Comparison of ENCODE assay signal across 1 cellular context in genomic region chr2:61538179-61538919, GRCh38.
TF ChIP-seq lines count a peak whose summit lies in the region.

A gene with protein sequence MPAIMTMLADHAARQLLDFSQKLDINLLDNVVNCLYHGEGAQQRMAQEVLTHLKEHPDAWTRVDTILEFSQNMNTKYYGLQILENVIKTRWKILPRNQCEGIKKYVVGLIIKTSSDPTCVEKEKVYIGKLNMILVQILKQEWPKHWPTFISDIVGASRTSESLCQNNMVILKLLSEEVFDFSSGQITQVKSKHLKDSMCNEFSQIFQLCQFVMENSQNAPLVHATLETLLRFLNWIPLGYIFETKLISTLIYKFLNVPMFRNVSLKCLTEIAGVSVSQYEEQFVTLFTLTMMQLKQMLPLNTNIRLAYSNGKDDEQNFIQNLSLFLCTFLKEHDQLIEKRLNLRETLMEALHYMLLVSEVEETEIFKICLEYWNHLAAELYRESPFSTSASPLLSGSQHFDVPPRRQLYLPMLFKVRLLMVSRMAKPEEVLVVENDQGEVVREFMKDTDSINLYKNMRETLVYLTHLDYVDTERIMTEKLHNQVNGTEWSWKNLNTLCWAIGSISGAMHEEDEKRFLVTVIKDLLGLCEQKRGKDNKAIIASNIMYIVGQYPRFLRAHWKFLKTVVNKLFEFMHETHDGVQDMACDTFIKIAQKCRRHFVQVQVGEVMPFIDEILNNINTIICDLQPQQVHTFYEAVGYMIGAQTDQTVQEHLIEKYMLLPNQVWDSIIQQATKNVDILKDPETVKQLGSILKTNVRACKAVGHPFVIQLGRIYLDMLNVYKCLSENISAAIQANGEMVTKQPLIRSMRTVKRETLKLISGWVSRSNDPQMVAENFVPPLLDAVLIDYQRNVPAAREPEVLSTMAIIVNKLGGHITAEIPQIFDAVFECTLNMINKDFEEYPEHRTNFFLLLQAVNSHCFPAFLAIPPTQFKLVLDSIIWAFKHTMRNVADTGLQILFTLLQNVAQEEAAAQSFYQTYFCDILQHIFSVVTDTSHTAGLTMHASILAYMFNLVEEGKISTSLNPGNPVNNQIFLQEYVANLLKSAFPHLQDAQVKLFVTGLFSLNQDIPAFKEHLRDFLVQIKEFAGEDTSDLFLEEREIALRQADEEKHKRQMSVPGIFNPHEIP (N-terminal part only) (minus strand): TSS chr2:61538356. CDS start chr2:61533897, 4,459 bp downstream.

TF ChIP-seq in HEK293, 187 proteins besides CTCF, POLR2A, EP300 and RAD21 (continued from another document and continues in another):
- TF ChIP-seq, protein P1, sequence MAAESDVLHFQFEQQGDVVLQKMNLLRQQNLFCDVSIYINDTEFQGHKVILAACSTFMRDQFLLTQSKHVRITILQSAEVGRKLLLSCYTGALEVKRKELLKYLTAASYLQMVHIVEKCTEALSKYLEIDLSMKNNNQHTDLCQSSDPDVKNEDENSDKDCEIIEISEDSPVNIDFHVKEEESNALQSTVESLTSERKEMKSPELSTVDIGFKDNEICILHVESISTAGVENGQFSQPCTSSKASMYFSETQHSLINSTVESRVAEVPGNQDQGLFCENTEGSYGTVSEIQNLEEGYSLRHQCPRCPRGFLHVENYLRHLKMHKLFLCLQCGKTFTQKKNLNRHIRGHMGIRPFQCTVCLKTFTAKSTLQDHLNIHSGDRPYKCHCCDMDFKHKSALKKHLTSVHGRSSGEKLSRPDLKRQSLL (tag by site-specific recombination; IDR thresholded peaks at IDR 0.05) = no peak
- TF ChIP-seq, protein P2, sequence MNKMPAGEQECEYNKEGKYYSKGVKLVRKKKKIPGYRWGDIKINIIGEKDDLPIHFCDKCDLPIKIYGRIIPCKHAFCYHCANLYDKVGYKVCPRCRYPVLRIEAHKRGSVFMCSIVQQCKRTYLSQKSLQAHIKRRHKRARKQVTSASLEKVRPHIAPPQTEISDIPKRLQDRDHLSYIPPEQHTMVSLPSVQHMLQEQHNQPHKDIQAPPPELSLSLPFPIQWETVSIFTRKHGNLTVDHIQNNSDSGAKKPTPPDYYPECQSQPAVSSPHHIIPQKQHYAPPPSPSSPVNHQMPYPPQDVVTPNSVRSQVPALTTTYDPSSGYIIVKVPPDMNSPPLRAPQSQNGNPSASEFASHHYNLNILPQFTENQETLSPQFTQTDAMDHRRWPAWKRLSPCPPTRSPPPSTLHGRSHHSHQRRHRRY (tag by site-specific recombination; IDR thresholded peaks at IDR 0.05) = no peak
- no peak for TF ChIP-seq ZNF302 (tag by site-specific recombination; IDR thresholded peaks at IDR 0.05; ENCODE audit: low read depth)
- peak; percentile 70 for TF ChIP-seq ZNF692 (tag by site-specific recombination; IDR thresholded peaks at IDR 0.05)
- TF ChIP-seq, protein P3, sequence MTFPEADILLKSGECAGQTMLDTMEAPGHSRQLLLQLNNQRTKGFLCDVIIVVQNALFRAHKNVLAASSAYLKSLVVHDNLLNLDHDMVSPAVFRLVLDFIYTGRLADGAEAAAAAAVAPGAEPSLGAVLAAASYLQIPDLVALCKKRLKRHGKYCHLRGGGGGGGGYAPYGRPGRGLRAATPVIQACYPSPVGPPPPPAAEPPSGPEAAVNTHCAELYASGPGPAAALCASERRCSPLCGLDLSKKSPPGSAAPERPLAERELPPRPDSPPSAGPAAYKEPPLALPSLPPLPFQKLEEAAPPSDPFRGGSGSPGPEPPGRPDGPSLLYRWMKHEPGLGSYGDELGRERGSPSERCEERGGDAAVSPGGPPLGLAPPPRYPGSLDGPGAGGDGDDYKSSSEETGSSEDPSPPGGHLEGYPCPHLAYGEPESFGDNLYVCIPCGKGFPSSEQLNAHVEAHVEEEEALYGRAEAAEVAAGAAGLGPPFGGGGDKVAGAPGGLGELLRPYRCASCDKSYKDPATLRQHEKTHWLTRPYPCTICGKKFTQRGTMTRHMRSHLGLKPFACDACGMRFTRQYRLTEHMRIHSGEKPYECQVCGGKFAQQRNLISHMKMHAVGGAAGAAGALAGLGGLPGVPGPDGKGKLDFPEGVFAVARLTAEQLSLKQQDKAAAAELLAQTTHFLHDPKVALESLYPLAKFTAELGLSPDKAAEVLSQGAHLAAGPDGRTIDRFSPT (tag by site-specific recombination; IDR thresholded peaks at IDR 0.05) = peak; percentile 60; the same call in 1 of the 2 replicates
- TF ChIP-seq ZNF747 (tag by site-specific recombination; IDR thresholded peaks at IDR 0.05) = no peak
- TF ChIP-seq ZBTB48 (tag by site-specific recombination; IDR thresholded peaks at IDR 0.05) = peak; percentile 43; the same call in 1 of the 2 replicates
- TF ChIP-seq ZNF26 (tag by site-specific recombination; IDR thresholded peaks at IDR 0.05) = no peak
- TF ChIP-seq ZNF423 (tag by site-specific recombination; IDR thresholded peaks at IDR 0.05) = no peak
- no peak for TF ChIP-seq ZNF654 (tag by site-specific recombination; IDR thresholded peaks at IDR 0.05; ENCODE audit: low read depth)
- TF ChIP-seq MYNN (tag by site-specific recombination; IDR thresholded peaks at IDR 0.05; ENCODE audit: borderline replicate concordance) = no peak
- no peak; the same call in 1 of the 2 replicates for TF ChIP-seq WT1 (tag by site-specific recombination; IDR thresholded peaks at IDR 0.05)
- TF ChIP-seq PRDM2 (tag by site-specific recombination; IDR thresholded peaks at IDR 0.05; ENCODE audit: borderline replicate concordance) = no peak
- TF ChIP-seq ZNF148 (tag by site-specific recombination; IDR thresholded peaks at IDR 0.05; ENCODE audit: borderline replicate concordance) = no peak
- peak; percentile 95 for TF ChIP-seq OSR2 (tag by site-specific recombination; IDR thresholded peaks at IDR 0.05)
- TF ChIP-seq, protein P4, sequence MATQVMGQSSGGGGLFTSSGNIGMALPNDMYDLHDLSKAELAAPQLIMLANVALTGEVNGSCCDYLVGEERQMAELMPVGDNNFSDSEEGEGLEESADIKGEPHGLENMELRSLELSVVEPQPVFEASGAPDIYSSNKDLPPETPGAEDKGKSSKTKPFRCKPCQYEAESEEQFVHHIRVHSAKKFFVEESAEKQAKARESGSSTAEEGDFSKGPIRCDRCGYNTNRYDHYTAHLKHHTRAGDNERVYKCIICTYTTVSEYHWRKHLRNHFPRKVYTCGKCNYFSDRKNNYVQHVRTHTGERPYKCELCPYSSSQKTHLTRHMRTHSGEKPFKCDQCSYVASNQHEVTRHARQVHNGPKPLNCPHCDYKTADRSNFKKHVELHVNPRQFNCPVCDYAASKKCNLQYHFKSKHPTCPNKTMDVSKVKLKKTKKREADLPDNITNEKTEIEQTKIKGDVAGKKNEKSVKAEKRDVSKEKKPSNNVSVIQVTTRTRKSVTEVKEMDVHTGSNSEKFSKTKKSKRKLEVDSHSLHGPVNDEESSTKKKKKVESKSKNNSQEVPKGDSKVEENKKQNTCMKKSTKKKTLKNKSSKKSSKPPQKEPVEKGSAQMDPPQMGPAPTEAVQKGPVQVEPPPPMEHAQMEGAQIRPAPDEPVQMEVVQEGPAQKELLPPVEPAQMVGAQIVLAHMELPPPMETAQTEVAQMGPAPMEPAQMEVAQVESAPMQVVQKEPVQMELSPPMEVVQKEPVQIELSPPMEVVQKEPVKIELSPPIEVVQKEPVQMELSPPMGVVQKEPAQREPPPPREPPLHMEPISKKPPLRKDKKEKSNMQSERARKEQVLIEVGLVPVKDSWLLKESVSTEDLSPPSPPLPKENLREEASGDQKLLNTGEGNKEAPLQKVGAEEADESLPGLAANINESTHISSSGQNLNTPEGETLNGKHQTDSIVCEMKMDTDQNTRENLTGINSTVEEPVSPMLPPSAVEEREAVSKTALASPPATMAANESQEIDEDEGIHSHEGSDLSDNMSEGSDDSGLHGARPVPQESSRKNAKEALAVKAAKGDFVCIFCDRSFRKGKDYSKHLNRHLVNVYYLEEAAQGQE (tag by site-specific recombination; IDR thresholded peaks at IDR 0.05) = no peak
- TF ChIP-seq ZNF248 (tag by site-specific recombination; IDR thresholded peaks at IDR 0.05) = no peak
- TF ChIP-seq ZSCAN16 (tag by site-specific recombination; IDR thresholded peaks at IDR 0.05) = no peak
- no peak for TF ChIP-seq ZNF239 (tag by site-specific recombination; IDR thresholded peaks at IDR 0.05)
- TF ChIP-seq ZNF19 (tag by site-specific recombination; IDR thresholded peaks at IDR 0.05; ENCODE audit: low read depth) = no peak
- no peak for TF ChIP-seq BCL6B (tag by site-specific recombination; IDR thresholded peaks at IDR 0.05)
